Comparison of ENCODE assay signal across 8 cellular contexts in the genomic region with DNA sequence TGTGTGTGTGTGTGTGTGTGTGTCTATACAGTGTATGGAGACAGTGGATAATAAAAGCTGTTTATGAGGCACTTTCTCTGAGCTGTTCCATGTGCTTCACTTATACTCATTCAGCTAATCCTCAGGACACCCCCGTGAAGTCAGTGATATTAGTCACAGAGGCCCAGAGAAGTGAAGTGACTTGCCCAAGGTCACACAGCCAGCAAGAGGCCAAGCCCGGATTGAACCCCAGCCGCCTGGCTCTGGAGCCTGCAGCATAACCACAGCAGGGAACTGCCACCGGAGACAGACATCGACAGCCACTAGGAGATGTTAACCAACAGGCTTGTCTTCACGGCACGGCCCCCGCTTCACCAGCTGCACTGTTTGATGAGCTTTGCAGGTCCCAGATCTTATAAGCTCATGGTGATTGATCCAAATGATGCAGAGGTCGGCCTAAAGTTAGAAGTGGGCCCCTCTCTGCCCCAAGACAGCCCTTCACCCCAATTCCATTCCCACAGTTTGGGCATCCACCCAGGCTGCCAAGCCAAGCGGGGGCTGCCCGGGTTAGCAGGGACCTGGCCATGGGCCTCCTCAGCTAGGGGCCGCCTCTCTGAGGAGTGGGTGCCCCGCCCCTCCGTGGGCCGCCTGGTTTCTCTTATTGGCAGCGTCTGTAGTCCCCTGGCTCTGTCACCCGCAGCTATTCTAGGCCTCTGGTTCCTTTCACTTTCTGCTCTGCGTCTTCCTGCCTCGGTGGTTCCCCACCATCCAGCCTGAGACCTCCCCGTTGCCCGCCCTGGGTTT. TPM values are rescaled to one million over a fixed set of nuclear protein-coding genes. Genes with fewer than 3 reads are reported as not detected.
DNase-seq lines count a peak whose midpoint lies in the region; ATAC-seq, FAIRE-seq and TF ChIP-seq lines count a peak whose summit lies in the region.

No MANE protein-coding gene starts in this region.

- H3K4me1 Mint-ChIP-seq in activated naive CD4-positive, alpha-beta T cell treated with anti-CD3 and anti-CD28 coated beads, Interleukin-2, amount 50 U/mL, for 24 hours = peaks cover 60% of the 10 kb centered on the region

- H3K27me3 Mint-ChIP-seq in activated naive CD4-positive, alpha-beta T cell treated with anti-CD3 and anti-CD28 coated beads, Interleukin-2, amount 50 U/mL, for 24 hours = no peaks in the 10 kb centered on the region

- peak overlapping the region; percentile 18 to 22 for H3K27ac ChIP-seq in prostate gland

- DNase-seq in GM12892 (ENCODE audit: insufficient read length) (peak; percentile 96), RPMI8226 (peak; percentile 61), prostate gland (ENCODE audit: low spot score) (no peak), cerebellum (ENCODE audit: low spot score) (no peak), NCI-H2107 treated with DMSO at 0.1 percent for 48 hours (lab: John Stamatoyannopoulos, UW; ENCODE audit: unreplicated experiment) (no peak), NCI-H2081 (lab: John Stamatoyannopoulos, UW) (no peak)

- no peaks in the 10 kb centered on the region for H3K36me3 ChIP-seq in prostate gland

- no peaks in the 10 kb centered on the region for H3K27me3 ChIP-seq in prostate gland (replicated peaks; ENCODE audit: insufficient read depth)

- peak; percentile 43 for TF ChIP-seq POLR2A in GM12892 (IDR thresholded peaks at IDR 0.05; ENCODE audit: low read depth, low read length)
- TF ChIP-seq POLR2A in prostate gland (IDR thresholded peaks at IDR 0.05) = no peak

- peak overlapping the region; percentile 99 for H3K27ac Mint-ChIP-seq in activated naive CD4-positive, alpha-beta T cell treated with anti-CD3 and anti-CD28 coated beads, Interleukin-2, amount 50 U/mL, for 24 hours

- H3K4me3 Mint-ChIP-seq in activated naive CD4-positive, alpha-beta T cell treated with anti-CD3 and anti-CD28 coated beads, Interleukin-2, amount 50 U/mL, for 24 hours = peak overlapping the region; percentile 83

- no peaks in the 10 kb centered on the region for H3K9me3 Mint-ChIP-seq in activated naive CD4-positive, alpha-beta T cell treated with anti-CD3 and anti-CD28 coated beads, Interleukin-2, amount 50 U/mL, for 24 hours

- no peak overlapping the region for H3K4me3 ChIP-seq in prostate gland

- H3K36me3 Mint-ChIP-seq in activated naive CD4-positive, alpha-beta T cell treated with anti-CD3 and anti-CD28 coated beads, Interleukin-2, amount 50 U/mL, for 24 hours = no peaks in the 10 kb centered on the region

- intact Hi-C loops in prostate gland (cut with DNase I) = no loop called here

- H3K9me3 ChIP-seq in prostate gland = no peaks in the 10 kb centered on the region

- ATAC-seq in HG02678 (IDR thresholded peaks at IDR 0.05; ENCODE audit: unreplicated experiment) = peak; percentile 87

- FAIRE-seq in GM12892 (lab: Jason Lieb, UNC) = peak; percentile 97

- no peak for TF ChIP-seq CTCF in prostate gland (IDR thresholded peaks at IDR 0.05)

- 80% methylated on average over 21 of the region's 21 CpGs for WGBS in prostate gland

- H3K4me1 ChIP-seq in prostate gland (replicated peaks) = no peaks in the 10 kb centered on the region

RNA-seq across cellular contexts. Expression of gene SOCS1, which starts 30.9 kb away (rescaled TPM):
- 4.3 TPM for polyA plus RNA-seq in GM12892 (2012; ENCODE audit: missing spikeins)
- total RNA-seq in prostate gland = 1 to 10 TPM; 2.6 to 8.2 TPM
- 3.2 TPM for total RNA-seq in cerebellum

RNA-seq across cellular contexts. Expression of gene TNP2, which starts 44.0 kb away (rescaled TPM):
- 0.81 TPM for polyA plus RNA-seq in GM12892 (2012; ENCODE audit: missing spikeins)
- not detected for total RNA-seq in prostate gland
- not detected for total RNA-seq in cerebellum

RNA-seq across cellular contexts. Expression of gene PRM3, which starts 48.3 kb away (rescaled TPM):
- polyA plus RNA-seq in GM12892 (2012; ENCODE audit: missing spikeins) = not detected
- total RNA-seq in prostate gland = not detected
- total RNA-seq in cerebellum = not detected

RNA-seq across cellular contexts. Expression of gene PRM2, which starts 51.2 kb away (rescaled TPM):
- 0.61 TPM for polyA plus RNA-seq in GM12892 (2012; ENCODE audit: missing spikeins)
- 100 to 1,000 TPM in 1 of 2 donors, not detected in 1; 343 TPM for total RNA-seq in prostate gland
- not detected for total RNA-seq in cerebellum

RNA-seq across cellular contexts. Expression of gene PRM1, which starts 56.0 kb away (rescaled TPM):
- polyA plus RNA-seq in GM12892 (2012; ENCODE audit: missing spikeins) = not detected
- total RNA-seq in prostate gland (100 to 1,000 TPM in 1 of 2 donors, 1 to 10 TPM in 1; 1.8 to 992 TPM), cerebellum (not detected)

Comparison
In these comparisons a context has a peak if more than half of its experiments do, and no peak if none do; other contexts are left out.
1. DNase-seq: peak in GM12892 (single experiment) and RPMI8226 (single experiment); none in prostate gland (single experiment), cerebellum (single experiment), NCI-H2107 treated with DMSO at 0.1 percent for 48 hours (single experiment) and NCI-H2081 (0 of 2).